Comparison of ENCODE assay signal across 16 cellular contexts in the genomic region with DNA sequence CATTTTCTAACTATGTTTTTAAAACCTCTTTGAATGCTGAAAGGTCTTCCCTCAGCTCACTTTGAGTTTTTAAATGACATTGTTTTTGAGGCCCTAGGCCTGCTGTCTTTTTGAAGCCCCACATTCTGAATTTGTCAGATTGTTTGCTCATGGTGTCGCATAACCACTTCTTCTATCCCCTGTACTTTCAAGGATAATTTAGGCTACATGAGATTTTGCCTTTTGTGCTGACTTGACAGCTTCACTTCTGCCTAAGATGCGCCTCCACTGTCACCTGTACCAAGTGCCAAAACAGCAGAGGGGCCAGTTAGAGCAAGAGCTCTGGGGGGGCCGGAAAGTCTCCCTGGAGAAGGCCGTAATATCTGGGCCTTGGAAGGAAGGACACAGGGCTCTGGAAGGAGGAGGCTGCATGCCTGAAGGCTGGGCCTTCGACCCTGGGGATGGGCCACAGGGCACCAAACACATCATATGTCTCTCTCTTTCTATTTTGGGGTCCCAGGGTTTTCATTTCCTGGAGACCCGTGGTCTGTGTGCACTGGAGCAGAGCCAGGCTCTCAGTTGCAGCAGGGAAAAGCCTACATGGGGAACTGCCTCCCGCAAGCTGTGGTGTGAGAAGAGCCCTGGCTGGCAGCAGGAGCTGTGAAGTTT. TPM values are rescaled to one million over a fixed set of nuclear protein-coding genes. Genes with fewer than 3 reads are reported as not detected.
A peak's percentile ranks its signal among the peaks of the same experiment; 100 is the strongest.
DNase-seq lines count a peak whose midpoint lies in the region; ATAC-seq and TF ChIP-seq lines count a peak whose summit lies in the region.
"Had no signal": no experiment of that assay in that cellular context is flagged by ENCODE, and none has a peak within 500 bp of the region (broad histone marks: within the 10 kb centered on the region; RNA-seq: fewer than 3 reads in every experiment).

No MANE protein-coding gene starts in this region.

- no peak overlapping the region for H2BK20ac ChIP-seq in IMR-90 (ENCODE audit: low read depth, low read length)

- CTCF ChIA-PET in IMR-90 (lab: Yijun Ruan, JAX): no interaction called here

- H3K9ac ChIP-seq in IMR-90 (ENCODE audit: low read depth, low read length): no peak overlapping the region

- no peak overlapping the region for H3K4me2 ChIP-seq in IMR-90 (ENCODE audit: low read depth, low read length)

- no peak overlapping the region for H3K4ac ChIP-seq in IMR-90 (ENCODE audit: low read depth, low read length)

- peaks cover 0 to 20% (median 4%) of the 10 kb centered on the region in 12 donors for H3K4me1 ChIP-seq in heart left ventricle
- H3K4me1 ChIP-seq in IMR-90 (ENCODE audit: control insufficient read depth, insufficient read depth, low read length): 0 out of 2 replicates have a peak, but pooled peaks cover 8% of the 10 kb centered on the region
- no peaks in the 10 kb centered on the region for H3K4me1 ChIP-seq in aorta (ENCODE audit: control insufficient read depth in 1 of 2, insufficient read depth in 2 of 2, low read length in 2 of 2)
- peaks cover 4% of the 10 kb centered on the region; the same call in 1 of the 2 replicates for H3K4me1 ChIP-seq in BE2C
- H3K4me1 ChIP-seq in thyroid gland: no peaks in the 10 kb centered on the region

- H3K9me3 ChIP-seq in heart left ventricle (no peaks in the 10 kb centered on the region), IMR-90 (ENCODE audit: control insufficient read depth, insufficient read depth, low read length) (no peaks in the 10 kb centered on the region), aorta (ENCODE audit: control insufficient read depth, low read length) (no peaks in the 10 kb centered on the region), BE2C (no peaks in the 10 kb centered on the region), thyroid gland (no peaks in the 10 kb centered on the region)
- H3K9me3 ChIP-seq: tibial nerve had no signal

- H2BK5ac ChIP-seq in IMR-90 (ENCODE audit: low read depth, low read length, poor library complexity, severe bottlenecking): no peak overlapping the region

- H3K23ac ChIP-seq in IMR-90 (ENCODE audit: low read depth, low read length): no peak overlapping the region

- peaks cover 4 to 6% of the 10 kb centered on the region in 2 experiments; a peak in 1 of 4 replicates for H3K79me1 ChIP-seq in IMR-90 (ENCODE audit: low read depth in 1 of 2, low read length in 2 of 2)

- no peak for TF ChIP-seq POLR2A in heart left ventricle (IDR thresholded peaks at IDR 0.05)
- TF ChIP-seq POLR2A in IMR-90 (IDR thresholded peaks at IDR 0.05; ENCODE audit: low read depth, low read length): no peak
- no peak for TF ChIP-seq POLR2A in thyroid gland (IDR thresholded peaks at IDR 0.05)

- H2AK9ac ChIP-seq in IMR-90 (replicated peaks; ENCODE audit: low read depth, low read length, poor library complexity): no peak overlapping the region

- 62 to 70% (median 68%) methylated on average over 6 to 7 of the region's 7 CpGs for WGBS in heart left ventricle, 4 donors
- WGBS in IMR-90 (ENCODE audit: extremely low coverage in 2 of 2, insufficient read length in 1 of 2), 2 experiments: 71% methylated on average over 1 of the region's 7 CpGs; no CpG with 5 or more reads in 1 of the 2 experiments
- WGBS in aorta, 2 donors: 40 to 44% methylated on average over 7 of the region's 7 CpGs
- WGBS in thyroid gland, 2 donors: 68 to 91% methylated on average over 6 to 7 of the region's 7 CpGs

- TF ChIP-seq CTCF in heart left ventricle (IDR thresholded peaks at IDR 0.05) (no peak), IMR-90 (conservative IDR thresholded peaks at IDR 0.05; ENCODE audit: low read depth, low read length) (no peak), coronary artery (IDR thresholded peaks at IDR 0.05) (no peak), BE2C (IDR thresholded peaks at IDR 0.05; ENCODE audit: low read depth, low read length) (no peak), thyroid gland (IDR thresholded peaks at IDR 0.05) (no peak)

- H3K36me3 ChIP-seq in heart left ventricle (peaks cover 0 to 54% (median 52%) of the 10 kb centered on the region in 9 donors), IMR-90 (ENCODE audit: control insufficient read depth, insufficient read depth, low read length) (peaks cover 39% of the 10 kb centered on the region), aorta (ENCODE audit: control insufficient read depth in 1 of 2, insufficient read depth in 2 of 2, low read length in 1 of 2) (peaks cover 0 to 6% of the 10 kb centered on the region in 2 donors), BE2C (peaks cover 20% of the 10 kb centered on the region; the same call in 1 of the 2 replicates), thyroid gland (peaks cover 30 to 42% of the 10 kb centered on the region in 2 donors)

- no peak overlapping the region for H3K4me3 ChIP-seq in heart left ventricle
- no peak overlapping the region for H3K4me3 ChIP-seq in IMR-90 (ENCODE audit: insufficient read depth, low read depth, low read length)
- H3K4me3 ChIP-seq in coronary artery: no peak overlapping the region
- no peak overlapping the region for H3K4me3 ChIP-seq in aorta (ENCODE audit: low read length in 2 of 2)
- no peak overlapping the region for H3K4me3 ChIP-seq in BE2C (ENCODE audit: low read depth, low read length)
- no peak overlapping the region for H3K4me3 ChIP-seq in thyroid gland (replicated peaks in 1 of 3)
- H3K4me3 ChIP-seq: tibial nerve had no signal

- no peak overlapping the region for H2AFZ ChIP-seq in IMR-90 (replicated peaks; ENCODE audit: low read length, poor library complexity)

- H3K56ac ChIP-seq in IMR-90 (ENCODE audit: extremely low read depth, insufficient read depth, low read length): no peak overlapping the region

- ATAC-seq in heart left ventricle (no peak), IMR-90 (ENCODE audit: low read depth) (no peak), aorta (ENCODE audit: low FRiP score) (no peak)

- H4K20me1 ChIP-seq in IMR-90 (ENCODE audit: insufficient read depth, low read length): peaks cover 7% of the 10 kb centered on the region; the same call in 1 of the 2 replicates

- intact Hi-C loops in cardiac septum (cut with DNase I) (no loop called here), heart left ventricle (cut with DNase I) (loop anchor here in 2 of 10 donors (2.0 to 5.0 kb wide), 2 partner anchors 28 to 145 kb away; partner anchors contain the start of gene RBM22 (in 1 of the 2)), IMR-90 (cut with micrococcal nuclease) (no loop called here), aorta (cut with DNase I) (loop anchor here in 1 of 2 donors (5.0 kb wide), 2 partner anchors 100 to 145 kb away; partner anchors contain the start of gene RBM22), thyroid gland (cut with DNase I) (no loop called here)

- no peaks in the 10 kb centered on the region for H3K9me1 ChIP-seq in IMR-90 (ENCODE audit: insufficient read depth, low read length)

- no peak for TF ChIP-seq RAD21 in IMR-90 (IDR thresholded peaks at IDR 0.05; ENCODE audit: low read length)

- H2AK5ac ChIP-seq in IMR-90 (ENCODE audit: low read depth, low read length): no peak overlapping the region

- no peak overlapping the region for H4K91ac ChIP-seq in IMR-90 (ENCODE audit: insufficient read depth, low read depth, low read length)

- TSS peak; percentile 44 for BruUV-seq in IMR-90 (replicated peaks; lab: Mats Ljungman, UMichigan)

- no peak overlapping the region for H4K5ac ChIP-seq in IMR-90 (ENCODE audit: low read depth, low read length)

- in situ Hi-C loops in IMR-90 (cut with MboI; ENCODE audit: low sequenced_read_pairs): no loop called here

- DNase-seq in cardiac septum (ENCODE audit: low spot score) (peak; percentile 44), heart left ventricle (no peak), IMR-90 (no peak), coronary artery (ENCODE audit: low spot score) (no peak), aorta (no peak), CD1c-positive myeloid dendritic cell (ENCODE audit: extremely low spot score) (no peak), BE2C (no peak), thyroid gland (no peak)
- DNase-seq: activated naive CD4-positive, alpha-beta T cell treated with anti-CD3 and anti-CD28 coated beads, Interleukin-2, amount 10 ng/mL, durations not matched to agents 7 days and 5 days; caudate nucleus; DMS153; NCI-H510A; stimulated activated CD4-positive, alpha-beta T cell treated with anti-CD3 and anti-CD28 coated beads, Interleukin-2, amount 100 ng/mL, for 24 hours; SW 1271 had no signal

- POLR2A ChIA-PET in IMR-90 (lab: Charles Lee; ENCODE audit: unreplicated experiment): no interaction called here

- no peak overlapping the region for H3K18ac ChIP-seq in IMR-90 (ENCODE audit: low read depth, low read length)

- H3K14ac ChIP-seq in IMR-90 (replicated peaks; ENCODE audit: low read depth, low read length): no peak overlapping the region

- dilution Hi-C loops in IMR-90 (cut with HindIII; ENCODE audit: low sequenced_read_pairs, unreplicated experiment): no loop called here

- H4K8ac ChIP-seq in IMR-90 (ENCODE audit: low read depth in 2 of 2, low read length in 2 of 2): no peak overlapping the region

- H3K27ac ChIP-seq in heart left ventricle: no peak overlapping the region
- H3K27ac ChIP-seq in IMR-90 (ENCODE audit: insufficient read depth, low read length): no peak overlapping the region
- peak overlapping the region; percentile 28 to 66 for H3K27ac ChIP-seq in coronary artery
- H3K27ac ChIP-seq in aorta (ENCODE audit: low read depth in 1 of 2, low read length in 2 of 2): peak overlapping the region; percentile 16 to 55
- no peak overlapping the region for H3K27ac ChIP-seq in thyroid gland
- H3K27ac ChIP-seq: VCaP had no signal

- H2BK15ac ChIP-seq in IMR-90 (ENCODE audit: low read depth, low read length): no peak overlapping the region

- H2BK120ac ChIP-seq in IMR-90 (ENCODE audit: low read depth, low read length): no peak overlapping the region

- H3K27me3 ChIP-seq in heart left ventricle (no peaks in the 10 kb centered on the region), IMR-90 (ENCODE audit: control insufficient read depth, insufficient read depth, low read length) (no peaks in the 10 kb centered on the region), aorta (ENCODE audit: control insufficient read depth in 1 of 2, insufficient read depth in 2 of 2, low read length in 1 of 2) (no peaks in the 10 kb centered on the region), BE2C (no peaks in the 10 kb centered on the region), thyroid gland (no peaks in the 10 kb centered on the region)
- H3K27me3 ChIP-seq: tibial nerve had no signal

TF ChIP-seq in IMR-90, 13 proteins besides CTCF, POLR2A, EP300 and RAD21 (continues in another document):
- TF ChIP-seq MAZ (IDR thresholded peaks at IDR 0.05; ENCODE audit: borderline replicate concordance, low read depth, low read length) (no peak), CHD1 (IDR thresholded peaks at IDR 0.05; ENCODE audit: low read depth, low read length) (no peak)

RNA-seq across cellular contexts. Expression of gene NDST1, which starts 49.1 kb away (rescaled TPM):
- total RNA-seq in cardiac septum (67.6 TPM), heart left ventricle (100 to 1,000 TPM in 2 of 9 donors, 10 to 100 TPM in 7; 50.2 to 156 (median 68.5) TPM), IMR-90 (2012; rRNA removed) (30.3 and 30.5 TPM in 2 replicates), aorta (100 to 1,000 TPM in 1 of 2 donors, 10 to 100 TPM in 1; 74.0 to 116 TPM), thyroid gland (100 to 1,000 TPM in 2 of 4 donors, 10 to 100 TPM in 2; 84.9 to 171 (median 113) TPM)
- polyA plus RNA-seq in heart left ventricle (10 to 100 TPM; 32.1 to 53.5 TPM), IMR-90 (2012; rRNA removed) (80.4 and 101 TPM in 2 replicates), aorta (10 to 100 TPM; 10.4 to 12.1 TPM)
- 41.4 and 74.0 TPM in 2 replicates for polyA plus RNA-seq in IMR-90 (2012; cell fraction: cytosol; rRNA removed)
- 81.4 and 121 TPM in 2 replicates for polyA plus RNA-seq in IMR-90 (2012; cell fraction: nucleus; rRNA removed; ENCODE audit: low replicate concordance)
- 26.2 TPM for polyA plus RNA-seq in BE2C (2012; ENCODE audit: insufficient read depth, insufficient read length, low read depth)

Comparison
In these comparisons a context has a peak if more than half of its experiments do, and no peak if none do; other contexts are left out.
1. H3K27ac ChIP-seq: peak in coronary artery (2 of 2) and aorta (2 of 2); none in heart left ventricle (0 of 12), IMR-90 (single experiment) and thyroid gland (0 of 3).